Comparison of ENCODE assay signal across 2 cellular contexts in the genomic region with DNA sequence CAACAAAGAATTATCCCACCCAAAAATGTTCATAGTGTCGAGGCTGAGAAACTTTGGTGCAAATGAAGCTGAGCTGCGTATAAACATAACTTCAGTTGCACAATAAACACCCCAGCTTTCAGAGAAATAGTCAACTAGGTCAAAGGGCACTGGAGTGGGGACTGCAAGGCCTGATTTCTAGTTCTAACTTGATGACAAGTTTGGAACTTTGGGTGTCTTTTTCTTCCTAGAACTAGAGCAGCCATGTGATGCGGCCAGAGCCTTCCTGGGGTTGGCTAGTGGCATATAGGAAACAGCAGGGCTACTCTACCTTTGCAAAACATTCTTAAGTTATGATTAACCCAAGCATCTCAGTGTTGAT.
TF ChIP-seq lines count a peak whose summit lies in the region.

No MANE protein-coding gene starts in this region.

TF ChIP-seq in liver, 16 proteins besides CTCF, POLR2A, EP300 and RAD21:
- TF ChIP-seq REST (IDR thresholded peaks at IDR 0.05): no peak
- TF ChIP-seq HNF4G (IDR thresholded peaks at IDR 0.05): peak; percentile 28
- no peak for TF ChIP-seq FOXA2 (IDR thresholded peaks at IDR 0.05)
- TF ChIP-seq SP1 (IDR thresholded peaks at IDR 0.05): peak; percentile 73
- TF ChIP-seq JUND (IDR thresholded peaks at IDR 0.05): no peak
- TF ChIP-seq MAX (IDR thresholded peaks at IDR 0.05): peak; percentile 6
- peak; percentile 51 to 55 for TF ChIP-seq HNF4A (conservative IDR thresholded peaks at IDR 0.05)
- peak; percentile 82 for TF ChIP-seq RXRA (IDR thresholded peaks at IDR 0.05)

TF ChIP-seq in HepG2, 621 proteins besides CTCF, POLR2A, EP300 and RAD21 (continued from another document):
- TF ChIP-seq ZNF317 (CRISPR knock-in tag; IDR thresholded peaks at IDR 0.05): no peak
- TF ChIP-seq TSC22D2 (CRISPR knock-in tag; IDR thresholded peaks at IDR 0.05; ENCODE audit: borderline replicate concordance): no peak
- TF ChIP-seq NR0B2 (CRISPR knock-in tag; IDR thresholded peaks at IDR 0.05): no peak
- TF ChIP-seq AGO2 (optimal IDR thresholded peaks at IDR 0.05; ENCODE audit: low read depth, low read length): no peak
- no peak for TF ChIP-seq ZNF781 (CRISPR knock-in tag; IDR thresholded peaks at IDR 0.05; ENCODE audit: borderline replicate concordance, not compliant biosample characterization)
- no peak for TF ChIP-seq PRDM10 (CRISPR knock-in tag; IDR thresholded peaks at IDR 0.05; ENCODE audit: low read depth)
- no peak for TF ChIP-seq ZNF331 (CRISPR knock-in tag; IDR thresholded peaks at IDR 0.05)
- no peak for TF ChIP-seq ATF7-NPFF (CRISPR knock-in tag; IDR thresholded peaks at IDR 0.05; ENCODE audit: low read depth)
- no peak for TF ChIP-seq ZNF644 (CRISPR knock-in tag; IDR thresholded peaks at IDR 0.05; ENCODE audit: low read depth)
- TF ChIP-seq ZNF550 (CRISPR knock-in tag; IDR thresholded peaks at IDR 0.05; ENCODE audit: borderline replicate concordance): no peak
TF ChIP-seq in HepG2: peak in this region for 0.
